8 cellular contexts compared by ENCODE assay signal in genomic region chr12:104958009-104958945, GRCh38. TPM values are rescaled to one million over a fixed set of nuclear protein-coding genes. Genes with fewer than 3 reads are reported as not detected.
A peak's percentile ranks its signal among the peaks of the same experiment; 100 is the strongest.
DNase-seq lines count a peak whose midpoint lies in the region; TF ChIP-seq lines count a peak whose summit lies in the region.

TSS of gene SLC41A2 (minus strand) at chr12:104958290. CDS start at chr12:104928527, 29,763 bp downstream.

- H4K20me1 ChIP-seq in H9 (ENCODE audit: control insufficient read depth, insufficient read depth, insufficient read length) = no peaks in the 10 kb centered on the region
- H4K20me1 ChIP-seq in Loucy (ENCODE audit: insufficient read depth, low read length, poor library complexity, severe bottlenecking) = no peaks in the 10 kb centered on the region

- H3K14ac ChIP-seq in H9 (ENCODE audit: insufficient read depth, low read length) = 0 out of 2 replicates have a peak within 1 kb of the TSS, but pooled peaks have one; percentile 64

- H2BK12ac ChIP-seq in H9 (ENCODE audit: insufficient read length, low read depth, low read length) = no peak within 1 kb of the TSS

- H3K4ac ChIP-seq in H9 (ENCODE audit: low read depth, low read length) = no peak within 1 kb of the TSS

- peak within 1 kb of the TSS in 2 of 3 experiments; percentile 29 to 91; a peak in 4 of 7 replicates for H3K27ac Mint-ChIP-seq in H9

- H3K23ac ChIP-seq in H9 (ENCODE audit: insufficient read length, low read depth, low read length) = no peak within 1 kb of the TSS

- H3K36me3 ChIP-seq in Loucy (ENCODE audit: insufficient read depth, low read length) (no peaks in the 10 kb centered on the region), left ventricle myocardium inferior (no peaks in the 10 kb centered on the region), prostate gland (no peaks in the 10 kb centered on the region)

- H3K27ac ChIP-seq in H9 (ENCODE audit: insufficient read length, low read depth, low read length) (no peak within 1 kb of the TSS), left ventricle myocardium inferior (replicated peaks) (peak within 1 kb of the TSS; percentile 74), prostate gland (peak within 1 kb of the TSS; percentile 47 to 70)

- H3K4me3 Mint-ChIP-seq in H9 = peak within 1 kb of the TSS; percentile 78 to 89

- H3K4me1 ChIP-seq in H9 (ENCODE audit: insufficient read depth, low read length) (no peaks in the 10 kb centered on the region), Loucy (ENCODE audit: insufficient read depth, low read length, poor library complexity, severe bottlenecking) (peaks cover 14% of the 10 kb centered on the region), left ventricle myocardium inferior (peaks cover 21% of the 10 kb centered on the region), prostate gland (replicated peaks) (no peaks in the 10 kb centered on the region)

- peak within 1 kb of the TSS; percentile 77 for H3K18ac ChIP-seq in H9 (ENCODE audit: insufficient read length, low read depth, low read length)

- H3K4me1 Mint-ChIP-seq in H9 = peaks cover 9 to 16% of the 10 kb centered on the region in 2 experiments

- H3K4me2 ChIP-seq in H9 (ENCODE audit: insufficient read depth, insufficient read length, low read length) (peak within 1 kb of the TSS; percentile 79), Loucy (ENCODE audit: low read depth, low read length, poor library complexity, severe bottlenecking) (peak within 1 kb of the TSS; percentile 83)

- H3F3A ChIP-seq in Loucy (ENCODE audit: low read depth) = no peaks in the 10 kb centered on the region

- H4K8ac ChIP-seq in H9 (replicated peaks; ENCODE audit: insufficient read length, low read depth, low read length) = no peak within 1 kb of the TSS

- peaks cover 45% of the 10 kb centered on the region for H3K27me3 Mint-ChIP-seq in H9 (ENCODE audit: low read depth)

- no peak within 1 kb of the TSS for H2BK120ac ChIP-seq in H9 (ENCODE audit: low read depth, low read length, poor library complexity, severe bottlenecking)

- no peak within 1 kb of the TSS for H3T11ph ChIP-seq in H9 (ENCODE audit: low read length)

- H3K79me2 ChIP-seq in H9 (ENCODE audit: insufficient read depth, low read length) = no peaks in the 10 kb centered on the region
- H3K79me2 ChIP-seq in Loucy (ENCODE audit: insufficient read depth, low read length) = no peaks in the 10 kb centered on the region

- H3K9me2 ChIP-seq in Loucy (replicated peaks; ENCODE audit: low read depth, low read length) = no peaks in the 10 kb centered on the region

- H3K9ac ChIP-seq in H9 (ENCODE audit: extremely low read depth, insufficient read length, low read length) (no peak within 1 kb of the TSS), Loucy (ENCODE audit: low read depth, low read length, poor library complexity, severe bottlenecking) (peak within 1 kb of the TSS; percentile 64)

- H4K5ac ChIP-seq in H9 (ENCODE audit: insufficient read length, low read depth, low read length) = no peak within 1 kb of the TSS

- H3K23me2 ChIP-seq in H9 (ENCODE audit: insufficient read length, low read depth, low read length, poor library complexity, severe bottlenecking) = peaks cover 5% of the 10 kb centered on the region

- no CpG with 5 or more reads among the region's 87 CpGs for WGBS in H9 (ENCODE audit: extremely low coverage, insufficient read length, low lambda C conversion rate)
- WGBS in prostate gland = under 1% methylated on average over 70 of the region's 87 CpGs

- H3K36me3 Mint-ChIP-seq in H9 (ENCODE audit: insufficient read depth in 1 of 3, low read depth in 3 of 3) = no peaks in the 10 kb centered on the region

- H3K9me3 Mint-ChIP-seq in H9 = no peaks in the 10 kb centered on the region

- no peak within 1 kb of the TSS for H4K91ac ChIP-seq in H9 (ENCODE audit: insufficient read length, low read depth, low read length)

- DNase-seq in H9 (peak; percentile 84), T follicular helper cell (ENCODE audit: low read depth) (peak; percentile 61), amniotic epithelial cell (ENCODE audit: low read depth) (peak; percentile 94), left ventricle myocardium inferior (peak; percentile 63), prostate gland (ENCODE audit: low spot score) (peak; percentile 46), ureter (ENCODE audit: low spot score) (peak; percentile 66)

- H3K27me3 ChIP-seq in H9 (ENCODE audit: insufficient read depth, low read length) (peaks cover 2% of the 10 kb centered on the region; the same call in 1 of the 2 replicates), Loucy (ENCODE audit: insufficient read depth, low read length, poor library complexity, severe bottlenecking) (no peaks in the 10 kb centered on the region), left ventricle myocardium inferior (ENCODE audit: low read depth) (peaks cover 36% of the 10 kb centered on the region), prostate gland (replicated peaks; ENCODE audit: insufficient read depth) (no peaks in the 10 kb centered on the region)

- H3K56ac ChIP-seq in H9 (ENCODE audit: insufficient read length, low read depth, low read length) = no peak within 1 kb of the TSS

- H2AK5ac ChIP-seq in H9 (ENCODE audit: insufficient read length, low read length) = no peak within 1 kb of the TSS

- no peak within 1 kb of the TSS for H2BK20ac ChIP-seq in H9 (ENCODE audit: low read depth, low read length, poor library complexity, severe bottlenecking)

- TF ChIP-seq CTCF in H9 (conservative IDR thresholded peaks at IDR 0.05) (peak; percentile 7; the same call in 2 of the 3 replicates), Loucy (conservative IDR thresholded peaks at IDR 0.05; ENCODE audit: low read length) (peak; percentile 44), left ventricle myocardium inferior (IDR thresholded peaks at IDR 0.05; ENCODE audit: borderline replicate concordance) (peak; percentile 49), prostate gland (IDR thresholded peaks at IDR 0.05) (peak in 3 of 4 experiments; percentile 5 to 38 (median 18))

- intact Hi-C loops in left ventricle myocardium inferior (cut with micrococcal nuclease) (no loop called here), prostate gland (cut with DNase I) (no loop called here)

- no peak within 1 kb of the TSS for H2BK5ac ChIP-seq in H9 (ENCODE audit: insufficient read length, low read length)

- H3K9me3 ChIP-seq in H9 (ENCODE audit: control insufficient read depth, low read depth, low read length) (no peaks in the 10 kb centered on the region), Loucy (ENCODE audit: insufficient read depth, low read depth, low read length) (no peaks in the 10 kb centered on the region), left ventricle myocardium inferior (replicated peaks) (no peaks in the 10 kb centered on the region), prostate gland (no peaks in the 10 kb centered on the region)

- no peaks in the 10 kb centered on the region for H3K79me1 ChIP-seq in H9 (ENCODE audit: insufficient read depth, low read depth, low read length, poor library complexity, severe bottlenecking)

- no peak within 1 kb of the TSS for H2AFZ ChIP-seq in H9 (ENCODE audit: low read length)
- H2AFZ ChIP-seq in Loucy (ENCODE audit: low read length) = peak within 1 kb of the TSS; percentile 97

- TF ChIP-seq POLR2A in GM10847 (IDR thresholded peaks at IDR 0.05; ENCODE audit: extremely low read depth, insufficient read length) (peak; percentile 49), prostate gland (IDR thresholded peaks at IDR 0.05) (peak; percentile 29)

- no peak within 1 kb of the TSS for H2BK15ac ChIP-seq in H9 (ENCODE audit: low read depth, low read length)

- H3K4me3 ChIP-seq in Loucy (ENCODE audit: low read length, poor library complexity, severe bottlenecking) (peak within 1 kb of the TSS; percentile 84), left ventricle myocardium inferior (peak within 1 kb of the TSS; percentile 87), prostate gland (peak within 1 kb of the TSS; percentile 59 to 62)

RNA-seq across cellular contexts. Expression of gene SLC41A2, which starts in this region (rescaled TPM):
- total RNA-seq in H9 (2021) (4.3 and 4.6 TPM in 2 replicates), left ventricle myocardium inferior (4.6 TPM), prostate gland (10 to 100 TPM; 10.3 to 18.7 TPM), ureter (7.8 TPM)
